Comparison of ENCODE assay signal across 1 cellular context in genomic region chr10:99731296-99732032, GRCh38.
A peak's percentile ranks its signal among the peaks of the same experiment; 100 is the strongest.
TF ChIP-seq lines count a peak whose summit lies in the region.

No MANE protein-coding gene starts in this region.

TF ChIP-seq in GM12878, 131 proteins besides CTCF, POLR2A, EP300 and RAD21 (continued from another document):
- TF ChIP-seq NKRF (conservative IDR thresholded peaks at IDR 0.05) (0 out of 2 replicates have a peak, but pooled peaks have one; percentile 26), SMC3 (IDR thresholded peaks at IDR 0.05; ENCODE audit: borderline replicate concordance, low read length) (no peak), MAX (IDR thresholded peaks at IDR 0.05; ENCODE audit: low read depth, low read length) (no peak), E4F1 (IDR thresholded peaks at IDR 0.05; ENCODE audit: borderline replicate concordance, partially characterized antibody) (no peak), IRF5 (IDR thresholded peaks at IDR 0.05; ENCODE audit: borderline replicate concordance) (no peak), ZNF274 (IDR thresholded peaks at IDR 0.05; ENCODE audit: insufficient read depth, insufficient read length) (no peak), MTA2 (IDR thresholded peaks at IDR 0.05; ENCODE audit: low read depth) (no peak; the same call in 1 of the 2 replicates), BCLAF1 (IDR thresholded peaks at IDR 0.05) (no peak), ZNF24 (IDR thresholded peaks at IDR 0.05) (no peak), MTA3 (IDR thresholded peaks at IDR 0.05; ENCODE audit: borderline replicate concordance, low read length) (no peak), ATF7 (IDR thresholded peaks at IDR 0.05; ENCODE audit: low read depth) (no peak), TAF1 (IDR thresholded peaks at IDR 0.05; ENCODE audit: borderline replicate concordance, low read depth, low read length) (no peak), HSF1 (IDR thresholded peaks at IDR 0.05; ENCODE audit: low read depth, low read length) (no peak), CREM (IDR thresholded peaks at IDR 0.05; ENCODE audit: low read depth) (no peak), RFX5 (IDR thresholded peaks at IDR 0.05; ENCODE audit: low read depth, low read length) (0 out of 2 replicates have a peak, but pooled peaks have one; percentile 1), YBX1 (IDR thresholded peaks at IDR 0.05) (no peak), NFYA (IDR thresholded peaks at IDR 0.05; ENCODE audit: borderline replicate concordance, low read depth, low read length) (no peak), SMARCA5 (IDR thresholded peaks at IDR 0.05) (peak; percentile 77), CUX1 (IDR thresholded peaks at IDR 0.05; ENCODE audit: insufficient replicate concordance, low read depth, low read length) (no peak), MEF2B (IDR thresholded peaks at IDR 0.05; ENCODE audit: partially characterized antibody, poor library complexity, severe bottlenecking) (no peak), CHD4 (IDR thresholded peaks at IDR 0.05) (no peak), HCFC1 (IDR thresholded peaks at IDR 0.05; ENCODE audit: low read length) (no peak), RB1 (IDR thresholded peaks at IDR 0.05; ENCODE audit: borderline replicate concordance) (no peak)
